In the genomic region with DNA sequence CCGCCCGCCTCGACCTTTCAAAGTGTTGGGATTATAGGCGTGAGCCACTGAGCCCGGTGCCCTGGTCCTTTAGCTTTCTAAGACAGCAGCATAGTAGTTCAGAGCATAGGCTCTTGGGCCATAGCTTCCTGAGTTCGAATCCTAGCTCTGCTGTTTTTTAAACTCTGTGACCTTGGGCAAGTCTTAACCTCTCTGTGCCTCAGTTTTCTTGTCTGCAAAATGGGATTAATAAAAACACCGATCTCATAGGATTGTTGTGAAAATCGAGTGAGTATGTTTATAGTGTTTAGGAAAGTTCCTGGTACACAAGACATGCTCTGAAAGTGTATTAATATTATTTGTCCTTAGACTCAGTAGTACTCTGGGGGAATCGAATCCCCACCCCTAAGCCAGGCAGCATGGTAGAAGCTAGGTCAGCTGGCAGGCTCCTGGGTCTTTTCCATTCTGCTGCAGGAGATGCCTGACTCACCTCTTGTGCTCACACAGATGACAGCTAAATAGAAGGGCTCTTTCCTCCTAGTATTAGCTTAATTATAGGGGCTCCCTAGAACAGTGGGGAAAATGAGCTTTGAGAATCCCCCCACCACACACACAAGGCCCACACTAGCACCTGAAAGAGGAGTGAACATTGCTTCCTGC, we compare ENCODE assay signal across 19 cellular contexts. TPM values are rescaled to one million over a fixed set of nuclear protein-coding genes. Genes with fewer than 3 reads are reported as not detected.
DNase-seq lines count a peak whose midpoint lies in the region; ATAC-seq and TF ChIP-seq lines count a peak whose summit lies in the region.
"Had no signal": no experiment of that assay in that cellular context is flagged by ENCODE, and none has a peak within 500 bp of the region (broad histone marks: within the 10 kb centered on the region; RNA-seq: fewer than 3 reads in every experiment).

No MANE protein-coding gene starts in this region.

- no peaks in the 10 kb centered on the region for H3K4me1 ChIP-seq in left ventricle myocardium inferior
- H3K4me1 ChIP-seq: gastroesophageal sphincter, prostate gland had no signal

- CTCF ChIA-PET in activated naive CD4-positive, alpha-beta T cell treated with anti-CD3 and anti-CD28 coated beads, Interleukin-2, amount 10 ng/mL, durations not matched to agents 7 days and 5 days (lab: Charles Lee), result interaction anchor here (0.5 to 3.6 kb wide), 5 partner anchors 33 to 131 kb away, joined by 3 to 32 read pairs (median 3); no protein-coding TSS in a partner anchor
- CTCF ChIA-PET in activated B cell treated with CpG ODN at 0.5 μM for 24 hours (lab: Charles Lee), result interaction anchor here (0.7 to 11.0 kb wide), 5 partner anchors 39 to 157 kb away, joined by 3 to 193 read pairs (median 3); no protein-coding TSS in a partner anchor

- intact Hi-C loops in activated B cell treated with CpG ODN at 0.5 μM for 24 hours (cut with micrococcal nuclease) (loop anchor here (1.0 to 5.0 kb wide), 4 partner anchors 12 to 72 kb away; no protein-coding TSS in a partner anchor), left ventricle myocardium inferior (cut with micrococcal nuclease) (no loop called here)

- peaks cover 18% of the 10 kb centered on the region for H3K27me3 ChIP-seq in left ventricle myocardium inferior (ENCODE audit: low read depth)
- H3K27me3 ChIP-seq: gastroesophageal sphincter, uterus had no signal

- no peak for TF ChIP-seq CTCF in activated B cell treated with CpG ODN at 0.5 μM for 24 hours (IDR thresholded peaks at IDR 0.05)
- TF ChIP-seq CTCF in left ventricle myocardium inferior (IDR thresholded peaks at IDR 0.05; ENCODE audit: borderline replicate concordance), result no peak

- no peaks in the 10 kb centered on the region for H3K9me3 Mint-ChIP-seq in activated naive CD4-positive, alpha-beta T cell treated with anti-CD3 and anti-CD28 coated beads, Interleukin-2, amount 10 ng/mL, durations not matched to agents 7 days and 5 days
- H3K9me3 Mint-ChIP-seq in activated naive CD4-positive, alpha-beta T cell treated with anti-CD3 and anti-CD28 coated beads, Interleukin-2, amount 50 U/mL, for 72 hours, result no peaks in the 10 kb centered on the region
- H3K9me3 Mint-ChIP-seq in activated B cell treated with CpG ODN at 0.5 μM for 24 hours (no peaks in the 10 kb centered on the region), memory B cell (no peaks in the 10 kb centered on the region)
- H3K9me3 Mint-ChIP-seq: GM23338, neural crest cell had no signal

- no peak for DNase-seq in activated naive CD4-positive, alpha-beta T cell treated with anti-CD3 and anti-CD28 coated beads, Interleukin-2, amount 10 ng/mL, durations not matched to agents 7 days and 5 days
- DNase-seq in activated naive CD4-positive, alpha-beta T cell treated with anti-CD3 and anti-CD28 coated beads, Interleukin-2, amount 50 U/mL, for 72 hours (ENCODE audit: low spot score in 2 of 2), result no peak
- DNase-seq in activated B cell treated with CpG ODN at 0.5 μM for 24 hours (no peak), memory B cell (ENCODE audit: low spot score in 2 of 2) (no peak), occipital lobe (lab: John Stamatoyannopoulos, UW) (no peak), left ventricle myocardium inferior (no peak), hepatic stellate cell (ENCODE audit: low spot score) (no peak)
- DNase-seq: DMS79 treated with DMSO at 0.1 percent for 48 hours; NCI-H1417; NCI-H526 treated with DMSO at 0.1 percent for 48 hours; small intestine; stimulated activated CD4-positive, alpha-beta T cell treated with anti-CD3 and anti-CD28 coated beads, Interleukin-2, amount 100 ng/mL, for 48 hours; uterus had no signal

- H3K27ac ChIP-seq in left ventricle myocardium inferior (replicated peaks), result no peak overlapping the region
- H3K27ac ChIP-seq: gastroesophageal sphincter, prostate gland, uterus had no signal

- H3K36me3 ChIP-seq in left ventricle myocardium inferior, result no peaks in the 10 kb centered on the region
- H3K36me3 ChIP-seq: gastroesophageal sphincter, prostate gland, uterus had no signal

- H3K4me3 ChIP-seq in left ventricle myocardium inferior, result no peak overlapping the region
- H3K4me3 ChIP-seq: gastroesophageal sphincter, GM23338, prostate gland, uterus had no signal

- H3K27ac Mint-ChIP-seq in activated naive CD4-positive, alpha-beta T cell treated with anti-CD3 and anti-CD28 coated beads, Interleukin-2, amount 10 ng/mL, durations not matched to agents 7 days and 5 days, result peak overlapping the region; percentile 6
- no peak overlapping the region for H3K27ac Mint-ChIP-seq in activated naive CD4-positive, alpha-beta T cell treated with anti-CD3 and anti-CD28 coated beads, Interleukin-2, amount 50 U/mL, for 72 hours
- peak overlapping the region; percentile 88 for H3K27ac Mint-ChIP-seq in activated B cell treated with CpG ODN at 0.5 μM for 24 hours
- H3K27ac Mint-ChIP-seq in memory B cell, result peak overlapping the region; percentile 84
- H3K27ac Mint-ChIP-seq: GM23338 had no signal

- H3K27me3 Mint-ChIP-seq in activated naive CD4-positive, alpha-beta T cell treated with anti-CD3 and anti-CD28 coated beads, Interleukin-2, amount 10 ng/mL, durations not matched to agents 7 days and 5 days, result no peaks in the 10 kb centered on the region
- H3K27me3 Mint-ChIP-seq in activated B cell treated with CpG ODN at 0.5 μM for 24 hours, result no peaks in the 10 kb centered on the region
- H3K27me3 Mint-ChIP-seq in memory B cell, result no peaks in the 10 kb centered on the region

- POLR2A ChIA-PET in activated B cell treated with CpG ODN at 0.5 μM for 24 hours (lab: Charles Lee), result interaction anchor here (0.5 to 1.9 kb wide), 16 partner anchors 9 to 131 kb away, joined by 3 to 11 read pairs (median 4); no protein-coding TSS in a partner anchor

- no peak for ATAC-seq in activated naive CD4-positive, alpha-beta T cell treated with anti-CD3 and anti-CD28 coated beads, Interleukin-2, amount 50 U/mL, for 72 hours
- no peak for ATAC-seq in activated B cell treated with CpG ODN at 0.5 μM for 24 hours (ENCODE audit: low read depth)
- no peak for ATAC-seq in memory B cell (ENCODE audit: low read depth)
- no peak for ATAC-seq in GM18858 (IDR thresholded peaks at IDR 0.05; ENCODE audit: unreplicated experiment)
- ATAC-seq: esophagus mucosa, gastroesophageal sphincter, GM23338 had no signal

- no peaks in the 10 kb centered on the region for H3K9me3 ChIP-seq in left ventricle myocardium inferior (replicated peaks)
- H3K9me3 ChIP-seq: gastroesophageal sphincter, prostate gland, uterus had no signal

- H3K4me3 Mint-ChIP-seq in activated naive CD4-positive, alpha-beta T cell treated with anti-CD3 and anti-CD28 coated beads, Interleukin-2, amount 10 ng/mL, durations not matched to agents 7 days and 5 days, result no peak overlapping the region
- H3K4me3 Mint-ChIP-seq in activated B cell treated with CpG ODN at 0.5 μM for 24 hours, result peak overlapping the region; percentile 5
- H3K4me3 Mint-ChIP-seq in memory B cell, result no peak overlapping the region
- H3K4me3 Mint-ChIP-seq: GM23338, neural crest cell had no signal

- peaks cover 27% of the 10 kb centered on the region for H3K36me3 Mint-ChIP-seq in activated naive CD4-positive, alpha-beta T cell treated with anti-CD3 and anti-CD28 coated beads, Interleukin-2, amount 10 ng/mL, durations not matched to agents 7 days and 5 days
- peaks cover 7 to 20% of the 10 kb centered on the region in 2 donors for H3K36me3 Mint-ChIP-seq in activated naive CD4-positive, alpha-beta T cell treated with anti-CD3 and anti-CD28 coated beads, Interleukin-2, amount 50 U/mL, for 72 hours
- peaks cover 33% of the 10 kb centered on the region for H3K36me3 Mint-ChIP-seq in activated B cell treated with CpG ODN at 0.5 μM for 24 hours (ENCODE audit: low read depth)
- peaks cover 21% of the 10 kb centered on the region for H3K36me3 Mint-ChIP-seq in memory B cell

- peaks cover 67% of the 10 kb centered on the region for H3K4me1 Mint-ChIP-seq in activated naive CD4-positive, alpha-beta T cell treated with anti-CD3 and anti-CD28 coated beads, Interleukin-2, amount 10 ng/mL, durations not matched to agents 7 days and 5 days
- H3K4me1 Mint-ChIP-seq in activated B cell treated with CpG ODN at 0.5 μM for 24 hours, result peaks cover 93% of the 10 kb centered on the region
- H3K4me1 Mint-ChIP-seq in memory B cell, result peaks cover 63% of the 10 kb centered on the region
- H3K4me1 Mint-ChIP-seq: GM23338, neural crest cell had no signal

RNA-seq across cellular contexts. Expression of a gene that starts 44.1 kb away (rescaled TPM):
- total RNA-seq in activated naive CD4-positive, alpha-beta T cell treated with anti-CD3 and anti-CD28 coated beads, Interleukin-2, amount 50 U/mL, for 72 hours, result 10 to 100 TPM; 47.8 to 89.9 TPM
- 122 and 146 TPM in 2 replicates for total RNA-seq in activated B cell treated with CpG ODN at 0.5 μM for 24 hours
- 59.0 TPM for total RNA-seq in occipital lobe
- 1.6 TPM for total RNA-seq in left ventricle myocardium inferior

Comparison
In these comparisons a context has a peak if more than half of its experiments do, and no peak if none do; other contexts are left out.
1. H3K27ac Mint-ChIP-seq: peak in activated naive CD4-positive, alpha-beta T cell treated with anti-CD3 and anti-CD28 coated beads, Interleukin-2, amount 10 ng/mL, durations not matched to agents 7 days and 5 days (single experiment), activated B cell treated with CpG ODN at 0.5 μM for 24 hours (single experiment) and memory B cell (single experiment); none in activated naive CD4-positive, alpha-beta T cell treated with anti-CD3 and anti-CD28 coated beads, Interleukin-2, amount 50 U/mL, for 72 hours (0 of 2).
2. RNA of a gene that starts 44.1 kb away (total RNA-seq): 122 to 146 TPM in activated B cell treated with CpG ODN at 0.5 μM for 24 hours, 47.8 to 89.9 TPM in activated naive CD4-positive, alpha-beta T cell treated with anti-CD3 and anti-CD28 coated beads, Interleukin-2, amount 50 U/mL, for 72 hours and 59.0 TPM in occipital lobe (single experiment); 1.6 TPM in left ventricle myocardium inferior (single experiment); every median in the first group is over 10 times any median in the second.